In the genomic region with DNA sequence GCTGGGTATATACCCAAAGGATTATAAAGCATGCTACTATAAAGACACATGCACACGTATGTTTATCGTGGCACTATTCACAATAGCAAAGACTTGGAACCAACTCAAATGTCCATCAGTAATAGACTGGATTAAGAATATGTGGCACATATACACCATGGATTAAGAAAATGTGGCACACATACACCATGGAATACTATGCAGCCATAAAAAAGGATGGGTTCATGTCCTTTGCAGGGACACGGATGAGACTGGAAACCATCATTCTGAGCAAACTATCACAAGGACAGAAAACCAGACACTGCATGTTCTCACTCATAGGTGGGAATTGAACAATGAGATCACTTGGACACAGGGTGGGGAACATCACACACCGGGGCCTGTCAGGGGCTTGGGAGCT, we compare ENCODE assay signal across 5 cellular contexts. TPM values are rescaled to one million over a fixed set of nuclear protein-coding genes. Genes with fewer than 3 reads are reported as not detected.
"Had no signal": no experiment of that assay in that cellular context is flagged by ENCODE, and none has a peak within 500 bp of the region (broad histone marks: within the 10 kb centered on the region; RNA-seq: fewer than 3 reads in every experiment).

No MANE protein-coding gene starts in this region.

RNA-seq across cellular contexts. Expression of a gene that starts 49.0 kb away (rescaled TPM):
- total RNA-seq: activated naive CD4-positive, alpha-beta T cell treated with anti-CD3 and anti-CD28 coated beads for 36 hours; activated naive CD4-positive, alpha-beta T cell treated with anti-CD3 and anti-CD28 coated beads, Interleukin-2, amount 50 U/mL, for 72 hours; activated naive CD8-positive, alpha-beta T cell treated with anti-CD3 and anti-CD28 coated beads, Interleukin-2, amount 10 ng/mL, durations not matched to agents 7 days and 5 days; activated T-helper 1 cell treated with anti-CD3 and anti-CD28 coated beads, Interleukin-12 subunit alpha, Interleukin-12 subunit beta, Interleukin-2, Interleukin-4 antibody, amounts not matched to agents 30 ng/mL and 10 ng/mL and 1 ng/mL, durations not matched to agents 14 hours and 24 hours and 36 hours; activated T-helper 2 cell treated with anti-CD3 and anti-CD28 coated beads, Interferon-gamma antibody, Interleukin-2, Interleukin-4, amounts not matched to agents 10 μg/mL and 5 μg/mL and 100 μg/mL, durations not matched to agents 14 hours and 24 hours and 36 hours had no signal
